Comparison of ENCODE assay signal across 1 cellular context in the genomic region with DNA sequence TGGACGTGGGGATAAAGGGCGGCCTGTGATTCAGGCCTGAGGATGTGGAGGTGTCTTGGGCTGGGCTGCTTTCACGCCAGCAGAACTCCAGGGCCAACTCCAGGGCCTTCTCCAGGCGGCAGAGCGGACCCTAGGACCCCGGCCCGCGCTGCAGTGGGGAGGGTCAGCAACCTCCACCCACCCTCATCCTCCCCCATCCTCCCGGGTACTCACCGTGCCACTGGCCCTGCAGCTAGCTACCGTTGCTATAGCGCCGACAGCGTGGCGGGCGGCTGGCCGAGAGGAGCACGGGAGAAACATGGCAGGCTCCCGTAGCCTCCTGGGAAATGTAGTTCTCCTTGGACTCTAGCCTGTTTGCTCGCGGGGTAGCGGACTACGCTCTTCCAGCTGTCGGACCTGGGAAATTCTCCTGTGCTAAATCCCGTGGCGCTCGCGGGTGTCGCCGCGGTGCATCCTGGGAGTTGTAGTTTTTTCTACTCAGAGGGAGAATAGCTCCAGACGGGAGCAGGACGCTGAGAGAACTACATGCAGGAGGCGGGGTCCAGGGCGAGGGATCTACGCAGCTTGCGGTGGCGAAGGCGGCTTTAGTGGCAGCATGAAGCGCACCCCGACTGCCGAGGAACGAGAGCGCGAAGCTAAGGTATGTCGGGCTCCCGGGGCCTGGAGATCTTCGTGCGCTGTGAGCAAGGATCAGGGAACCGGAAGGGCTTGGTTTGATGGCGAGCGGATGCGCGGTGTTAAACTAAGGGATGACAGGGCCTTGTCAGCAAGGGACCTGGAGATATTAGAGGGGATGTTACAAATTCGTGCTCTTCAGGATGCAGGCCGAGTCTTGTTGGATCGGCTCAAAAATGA.
TF ChIP-seq lines count a peak whose summit lies in the region.

Gene FTO (plus strand): TSS at position 567 of the 855 bp plus-strand sequence.
Gene RPGRIP1L (minus strand): TSS at position 270 of the 855 bp plus-strand sequence. CDS start 3,136 bp downstream, outside the sequence.

TF ChIP-seq in K562, 482 proteins besides CTCF, POLR2A, EP300 and RAD21 (continued from another document and continues in another):
- TF ChIP-seq PRDM10 (IDR thresholded peaks at IDR 0.05; ENCODE audit: partially characterized antibody) (peak; percentile 29), DIDO1 (tag; IDR thresholded peaks at IDR 0.05; ENCODE audit: low read depth) (0 out of 2 replicates have a peak, but pooled peaks have one; percentile 61), ESRRA (IDR thresholded peaks at IDR 0.05; ENCODE audit: borderline replicate concordance, low read depth) (peak; percentile 43; the same call in 1 of the 2 replicates), POLR2G (IDR thresholded peaks at IDR 0.05; ENCODE audit: low read depth, low read length) (peak; percentile 56; the same call in 1 of the 2 replicates), DMBX1 (CRISPR knock-in tag; IDR thresholded peaks at IDR 0.05; ENCODE audit: borderline replicate concordance) (peak; percentile 44; the same call in 1 of the 2 replicates), RBFOX2 (IDR thresholded peaks at IDR 0.05; ENCODE audit: low read depth, low read length) (peak; percentile 70), ZNF76 (CRISPR knock-in tag; IDR thresholded peaks at IDR 0.05; ENCODE audit: borderline replicate concordance) (0 out of 2 replicates have a peak, but pooled peaks have one; percentile 46), ETV5 (CRISPR knock-in tag; IDR thresholded peaks at IDR 0.05; ENCODE audit: low read depth) (peak; percentile 73), ZBTB9 (CRISPR knock-in tag; IDR thresholded peaks at IDR 0.05) (peak; percentile 80; the same call in 1 of the 2 replicates), MAZ (CRISPR knock-in tag; conservative IDR thresholded peaks at IDR 0.05 in 1 of 2, IDR thresholded peaks at IDR 0.05 in 1 of 2) (peak; percentile 98 to 99), ZNF24 (IDR thresholded peaks at IDR 0.05) (peak; percentile 99), ASH1L (IDR thresholded peaks at IDR 0.05; ENCODE audit: borderline replicate concordance, low read depth, partially characterized antibody) (no peak), HDAC1 (IDR thresholded peaks at IDR 0.05) (peak in 1 of 2 experiments; percentile 35; a peak in 1 of 4 replicates), ZBTB1 (CRISPR knock-in tag; IDR thresholded peaks at IDR 0.05; ENCODE audit: borderline replicate concordance, low read depth) (peak; percentile 67; the same call in 1 of the 2 replicates), MYC (IDR thresholded peaks at IDR 0.05; ENCODE audit: low read depth, low read length) (peak; percentile 69), MYC (CRISPR knock-in tag; IDR thresholded peaks at IDR 0.05; ENCODE audit: borderline replicate concordance, low read depth) (no peak), KDM4B (IDR thresholded peaks at IDR 0.05; ENCODE audit: borderline replicate concordance in 2 of 2, low read depth in 1 of 2) (peak in 1 of 2 experiments; percentile 96; a peak in 2 of 4 replicates), ZBTB33 (CRISPR knock-in tag; IDR thresholded peaks at IDR 0.05) (no peak), HNRNPK (IDR thresholded peaks at IDR 0.05; ENCODE audit: low read depth, low read length, poor library complexity, severe bottlenecking) (peak; percentile 88), RBM22 (IDR thresholded peaks at IDR 0.05; ENCODE audit: low read depth, low read length, poor library complexity, severe bottlenecking) (peak; percentile 71), SP1 (CRISPR knock-in tag; IDR thresholded peaks at IDR 0.05) (no peak; the same call in 1 of the 2 replicates), RBM34 (IDR thresholded peaks at IDR 0.05; ENCODE audit: borderline replicate concordance, insufficient read depth, low read length) (no peak), USF2 (CRISPR knock-in tag; IDR thresholded peaks at IDR 0.05) (no peak), SAFB2 (IDR thresholded peaks at IDR 0.05; ENCODE audit: borderline replicate concordance, low read depth, low read length, severe bottlenecking) (no peak), BHLHE40 (IDR thresholded peaks at IDR 0.05; ENCODE audit: low read length) (peak; percentile 23; the same call in 1 of the 2 replicates), HDAC3 (IDR thresholded peaks at IDR 0.05; ENCODE audit: borderline replicate concordance, partially characterized antibody) (peak; percentile 100), FOXJ3 (CRISPR knock-in tag; IDR thresholded peaks at IDR 0.05) (no peak; the same call in 1 of the 2 replicates), ZBTB17 (CRISPR knock-in tag; IDR thresholded peaks at IDR 0.05) (peak; percentile 85), HCFC1 (IDR thresholded peaks at IDR 0.05; ENCODE audit: low read depth, low read length) (peak; percentile 98), RNF2 (IDR thresholded peaks at IDR 0.05) (peak; percentile 26; the same call in 1 of the 2 replicates), NCOR1 (IDR thresholded peaks at IDR 0.05) (no peak), MXI1 (IDR thresholded peaks at IDR 0.05; ENCODE audit: low read depth, low read length) (peak; percentile 93), GABPB1 (CRISPR knock-in tag; IDR thresholded peaks at IDR 0.05) (peak; percentile 57; the same call in 1 of the 2 replicates), ZNF143 (CRISPR knock-in tag; IDR thresholded peaks at IDR 0.05) (peak; percentile 99)
- TF ChIP-seq, protein P1, sequence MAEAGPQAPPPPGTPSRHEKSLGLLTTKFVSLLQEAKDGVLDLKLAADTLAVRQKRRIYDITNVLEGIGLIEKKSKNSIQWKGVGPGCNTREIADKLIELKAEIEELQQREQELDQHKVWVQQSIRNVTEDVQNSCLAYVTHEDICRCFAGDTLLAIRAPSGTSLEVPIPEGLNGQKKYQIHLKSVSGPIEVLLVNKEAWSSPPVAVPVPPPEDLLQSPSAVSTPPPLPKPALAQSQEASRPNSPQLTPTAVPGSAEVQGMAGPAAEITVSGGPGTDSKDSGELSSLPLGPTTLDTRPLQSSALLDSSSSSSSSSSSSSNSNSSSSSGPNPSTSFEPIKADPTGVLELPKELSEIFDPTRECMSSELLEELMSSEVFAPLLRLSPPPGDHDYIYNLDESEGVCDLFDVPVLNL (CRISPR knock-in tag; IDR thresholded peaks at IDR 0.05; ENCODE audit: low read depth), result peak; percentile 60; the same call in 1 of the 2 replicates
- TF ChIP-seq, protein P2, sequence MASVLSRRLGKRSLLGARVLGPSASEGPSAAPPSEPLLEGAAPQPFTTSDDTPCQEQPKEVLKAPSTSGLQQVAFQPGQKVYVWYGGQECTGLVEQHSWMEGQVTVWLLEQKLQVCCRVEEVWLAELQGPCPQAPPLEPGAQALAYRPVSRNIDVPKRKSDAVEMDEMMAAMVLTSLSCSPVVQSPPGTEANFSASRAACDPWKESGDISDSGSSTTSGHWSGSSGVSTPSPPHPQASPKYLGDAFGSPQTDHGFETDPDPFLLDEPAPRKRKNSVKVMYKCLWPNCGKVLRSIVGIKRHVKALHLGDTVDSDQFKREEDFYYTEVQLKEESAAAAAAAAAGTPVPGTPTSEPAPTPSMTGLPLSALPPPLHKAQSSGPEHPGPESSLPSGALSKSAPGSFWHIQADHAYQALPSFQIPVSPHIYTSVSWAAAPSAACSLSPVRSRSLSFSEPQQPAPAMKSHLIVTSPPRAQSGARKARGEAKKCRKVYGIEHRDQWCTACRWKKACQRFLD (CRISPR knock-in tag; IDR thresholded peaks at IDR 0.05), result peak; percentile 75; the same call in 1 of the 2 replicates
- TF ChIP-seq, protein P3, sequence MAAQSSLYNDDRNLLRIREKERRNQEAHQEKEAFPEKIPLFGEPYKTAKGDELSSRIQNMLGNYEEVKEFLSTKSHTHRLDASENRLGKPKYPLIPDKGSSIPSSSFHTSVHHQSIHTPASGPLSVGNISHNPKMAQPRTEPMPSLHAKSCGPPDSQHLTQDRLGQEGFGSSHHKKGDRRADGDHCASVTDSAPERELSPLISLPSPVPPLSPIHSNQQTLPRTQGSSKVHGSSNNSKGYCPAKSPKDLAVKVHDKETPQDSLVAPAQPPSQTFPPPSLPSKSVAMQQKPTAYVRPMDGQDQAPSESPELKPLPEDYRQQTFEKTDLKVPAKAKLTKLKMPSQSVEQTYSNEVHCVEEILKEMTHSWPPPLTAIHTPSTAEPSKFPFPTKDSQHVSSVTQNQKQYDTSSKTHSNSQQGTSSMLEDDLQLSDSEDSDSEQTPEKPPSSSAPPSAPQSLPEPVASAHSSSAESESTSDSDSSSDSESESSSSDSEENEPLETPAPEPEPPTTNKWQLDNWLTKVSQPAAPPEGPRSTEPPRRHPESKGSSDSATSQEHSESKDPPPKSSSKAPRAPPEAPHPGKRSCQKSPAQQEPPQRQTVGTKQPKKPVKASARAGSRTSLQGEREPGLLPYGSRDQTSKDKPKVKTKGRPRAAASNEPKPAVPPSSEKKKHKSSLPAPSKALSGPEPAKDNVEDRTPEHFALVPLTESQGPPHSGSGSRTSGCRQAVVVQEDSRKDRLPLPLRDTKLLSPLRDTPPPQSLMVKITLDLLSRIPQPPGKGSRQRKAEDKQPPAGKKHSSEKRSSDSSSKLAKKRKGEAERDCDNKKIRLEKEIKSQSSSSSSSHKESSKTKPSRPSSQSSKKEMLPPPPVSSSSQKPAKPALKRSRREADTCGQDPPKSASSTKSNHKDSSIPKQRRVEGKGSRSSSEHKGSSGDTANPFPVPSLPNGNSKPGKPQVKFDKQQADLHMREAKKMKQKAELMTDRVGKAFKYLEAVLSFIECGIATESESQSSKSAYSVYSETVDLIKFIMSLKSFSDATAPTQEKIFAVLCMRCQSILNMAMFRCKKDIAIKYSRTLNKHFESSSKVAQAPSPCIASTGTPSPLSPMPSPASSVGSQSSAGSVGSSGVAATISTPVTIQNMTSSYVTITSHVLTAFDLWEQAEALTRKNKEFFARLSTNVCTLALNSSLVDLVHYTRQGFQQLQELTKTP (IDR thresholded peaks at IDR 0.05; ENCODE audit: low read depth in 1 of 2, partially characterized antibody in 2 of 2), result peak in 1 of 2 experiments; percentile 98
- TF ChIP-seq, protein P4, sequence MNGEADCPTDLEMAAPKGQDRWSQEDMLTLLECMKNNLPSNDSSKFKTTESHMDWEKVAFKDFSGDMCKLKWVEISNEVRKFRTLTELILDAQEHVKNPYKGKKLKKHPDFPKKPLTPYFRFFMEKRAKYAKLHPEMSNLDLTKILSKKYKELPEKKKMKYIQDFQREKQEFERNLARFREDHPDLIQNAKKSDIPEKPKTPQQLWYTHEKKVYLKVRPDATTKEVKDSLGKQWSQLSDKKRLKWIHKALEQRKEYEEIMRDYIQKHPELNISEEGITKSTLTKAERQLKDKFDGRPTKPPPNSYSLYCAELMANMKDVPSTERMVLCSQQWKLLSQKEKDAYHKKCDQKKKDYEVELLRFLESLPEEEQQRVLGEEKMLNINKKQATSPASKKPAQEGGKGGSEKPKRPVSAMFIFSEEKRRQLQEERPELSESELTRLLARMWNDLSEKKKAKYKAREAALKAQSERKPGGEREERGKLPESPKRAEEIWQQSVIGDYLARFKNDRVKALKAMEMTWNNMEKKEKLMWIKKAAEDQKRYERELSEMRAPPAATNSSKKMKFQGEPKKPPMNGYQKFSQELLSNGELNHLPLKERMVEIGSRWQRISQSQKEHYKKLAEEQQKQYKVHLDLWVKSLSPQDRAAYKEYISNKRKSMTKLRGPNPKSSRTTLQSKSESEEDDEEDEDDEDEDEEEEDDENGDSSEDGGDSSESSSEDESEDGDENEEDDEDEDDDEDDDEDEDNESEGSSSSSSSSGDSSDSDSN (IDR thresholded peaks at IDR 0.05; ENCODE audit: borderline replicate concordance in 1 of 2, low read depth in 2 of 2, low read length in 2 of 2), result 0 out of 4 replicates have a peak, but pooled peaks of 1 of the 2 experiments have one; percentile 34
